ENCODE assay signal across 17 cellular contexts in the genomic region with DNA sequence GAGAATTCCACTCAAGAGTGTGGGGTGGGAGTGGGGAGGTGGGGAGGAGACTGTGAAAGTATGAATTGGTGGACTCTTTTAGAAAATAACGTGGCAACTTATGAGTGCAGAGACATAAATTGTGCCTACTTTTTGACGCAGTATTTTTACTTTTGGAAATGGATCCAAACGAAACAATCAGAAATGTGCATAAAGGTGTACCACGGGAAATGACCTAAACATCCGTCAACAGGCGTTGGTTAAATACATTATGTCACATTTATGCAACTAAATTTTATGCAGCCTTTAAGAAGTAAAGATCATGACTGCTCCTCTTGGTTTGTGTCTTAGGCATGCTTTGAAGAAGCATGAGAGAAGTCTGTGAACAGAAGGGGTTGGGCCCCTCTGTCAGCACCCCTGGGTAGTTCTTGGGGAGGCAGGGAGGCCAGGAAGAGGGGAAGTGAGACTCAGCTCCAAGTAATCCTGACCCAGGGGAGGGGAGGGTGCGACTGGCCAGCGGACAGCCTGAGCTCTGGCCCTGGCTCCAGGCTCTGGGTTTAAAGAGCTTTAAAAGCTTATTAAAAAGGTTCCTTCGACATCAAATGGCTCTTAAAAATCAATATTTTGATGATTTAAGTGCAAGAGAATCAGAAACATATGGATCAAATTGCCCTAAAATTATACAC.
DNase-seq lines count a peak whose midpoint lies in the region; ATAC-seq and TF ChIP-seq lines count a peak whose summit lies in the region.
"Had no signal": no experiment of that assay in that cellular context is flagged by ENCODE, and none has a peak within 500 bp of the region (broad histone marks: within the 10 kb centered on the region; RNA-seq: fewer than 3 reads in every experiment).

No MANE protein-coding gene starts in this region.

- peak overlapping the region; percentile 22 for H3K9ac ChIP-seq in SK-N-MC (ENCODE audit: insufficient read length)

- H3K4me2 ChIP-seq in osteoblast (ENCODE audit: insufficient read depth, low read length) = no peak overlapping the region

- no peak overlapping the region for H3K4me3 ChIP-seq in BJ (ENCODE audit: low read depth, low read length)
- no peak overlapping the region for H3K4me3 ChIP-seq in SK-N-MC
- H3K4me3 ChIP-seq in esophagus squamous epithelium = no peak overlapping the region
- no peak overlapping the region for H3K4me3 ChIP-seq in osteoblast (ENCODE audit: insufficient read depth, low read length)
- no peak overlapping the region for H3K4me3 ChIP-seq in coronary artery

- no peaks in the 10 kb centered on the region for H3K79me2 ChIP-seq in osteoblast (ENCODE audit: insufficient read depth, low read length)

- CTCF ChIA-PET in BJ (lab: Yijun Ruan, JAX) = interaction anchor here (0.8 to 11.8 kb wide), 6 partner anchors 10 to 91 kb away, joined by 3 to 61 read pairs (median 3); no protein-coding TSS in a partner anchor

- no peaks in the 10 kb centered on the region for H4K20me1 ChIP-seq in osteoblast (ENCODE audit: insufficient read depth, low read length)

- DNase-seq in BJ (ENCODE audit: low read depth) (peak; percentile 67), SK-N-MC (ENCODE audit: low read depth, low spot score) (no peak), esophagus squamous epithelium (lab: John Stamatoyannopoulos, UW) (no peak), osteoblast (ENCODE audit: insufficient read length, low spot score, missing footprints) (no peak), coronary artery (ENCODE audit: low spot score) (no peak)
- DNase-seq: AML-193, COR-L47, GF-D8, NCI-H1417, NCI-H1930, NCI-H446, NCI-H69, OCI-M1, SIG-M5 had no signal

- ATAC-seq in GM19328 (IDR thresholded peaks at IDR 0.05; ENCODE audit: unreplicated experiment) = no peak
- no peak for ATAC-seq in HG02884 (IDR thresholded peaks at IDR 0.05; ENCODE audit: unreplicated experiment)
- no peak for ATAC-seq in GM19351 (IDR thresholded peaks at IDR 0.05; ENCODE audit: unreplicated experiment)

- H3K9me3 ChIP-seq in SK-N-MC (ENCODE audit: low read depth, low read length) (no peaks in the 10 kb centered on the region), esophagus squamous epithelium (no peaks in the 10 kb centered on the region), osteoblast (ENCODE audit: low read depth, low read length) (no peaks in the 10 kb centered on the region)

- H3K27me3 ChIP-seq in BJ (ENCODE audit: control insufficient read depth, insufficient read depth, low read length) (no peaks in the 10 kb centered on the region), esophagus squamous epithelium (no peaks in the 10 kb centered on the region), osteoblast (ENCODE audit: insufficient read depth, low read length) (no peaks in the 10 kb centered on the region)

- H3K27ac ChIP-seq in SK-N-MC (peak overlapping the region; percentile 12; the same call in 1 of the 2 replicates), esophagus squamous epithelium (peak overlapping the region in 3 of 4 donors; percentile 25 to 68 (median 34)), osteoblast (ENCODE audit: low read depth, low read length) (no peak overlapping the region), coronary artery (no peak overlapping the region)

- H3K4me1 ChIP-seq in esophagus squamous epithelium (peaks cover 13 to 67% (median 30%) of the 10 kb centered on the region in 3 donors), osteoblast (ENCODE audit: insufficient read depth, low read length) (peaks cover 28% of the 10 kb centered on the region)

- intact Hi-C loops in esophagus squamous epithelium (cut with DNase I) = no loop called here

- TF ChIP-seq POLR2A in esophagus squamous epithelium (IDR thresholded peaks at IDR 0.05) = no peak

- POLR2A ChIA-PET in BJ (lab: Charles Lee) = interaction anchor here (0.6 to 1.2 kb wide), 3 partner anchors 19 to 73 kb away, joined by 4 read pairs; no protein-coding TSS in a partner anchor

- 81 to 85% methylated on average over 9 of the region's 9 CpGs for WGBS in esophagus squamous epithelium, 2 donors

- H2AFZ ChIP-seq in osteoblast (ENCODE audit: low read length) = peak overlapping the region; percentile 50

- TF ChIP-seq CTCF in BJ (IDR thresholded peaks at IDR 0.05; ENCODE audit: insufficient read depth, low read depth, low read length) = no peak
- no peak for TF ChIP-seq CTCF in esophagus squamous epithelium (IDR thresholded peaks at IDR 0.05)
- no peak for TF ChIP-seq CTCF in osteoblast (IDR thresholded peaks at IDR 0.05; ENCODE audit: extremely low read depth, low read depth, low read length)
- no peak for TF ChIP-seq CTCF in coronary artery (IDR thresholded peaks at IDR 0.05)

- H3K36me3 ChIP-seq in BJ (ENCODE audit: control insufficient read depth, insufficient read depth, low read length) (no peaks in the 10 kb centered on the region), SK-N-MC (ENCODE audit: insufficient read depth, low read length) (no peaks in the 10 kb centered on the region), esophagus squamous epithelium (no peaks in the 10 kb centered on the region), osteoblast (ENCODE audit: insufficient read depth, low read length) (no peaks in the 10 kb centered on the region)

Comparison
In these comparisons a context has a peak if more than half of its experiments do, and no peak if none do; other contexts are left out.
1. H3K27ac ChIP-seq: peak in SK-N-MC (single experiment) and esophagus squamous epithelium (3 of 4); none in osteoblast (single experiment) and coronary artery (0 of 2).